In the genomic region with DNA sequence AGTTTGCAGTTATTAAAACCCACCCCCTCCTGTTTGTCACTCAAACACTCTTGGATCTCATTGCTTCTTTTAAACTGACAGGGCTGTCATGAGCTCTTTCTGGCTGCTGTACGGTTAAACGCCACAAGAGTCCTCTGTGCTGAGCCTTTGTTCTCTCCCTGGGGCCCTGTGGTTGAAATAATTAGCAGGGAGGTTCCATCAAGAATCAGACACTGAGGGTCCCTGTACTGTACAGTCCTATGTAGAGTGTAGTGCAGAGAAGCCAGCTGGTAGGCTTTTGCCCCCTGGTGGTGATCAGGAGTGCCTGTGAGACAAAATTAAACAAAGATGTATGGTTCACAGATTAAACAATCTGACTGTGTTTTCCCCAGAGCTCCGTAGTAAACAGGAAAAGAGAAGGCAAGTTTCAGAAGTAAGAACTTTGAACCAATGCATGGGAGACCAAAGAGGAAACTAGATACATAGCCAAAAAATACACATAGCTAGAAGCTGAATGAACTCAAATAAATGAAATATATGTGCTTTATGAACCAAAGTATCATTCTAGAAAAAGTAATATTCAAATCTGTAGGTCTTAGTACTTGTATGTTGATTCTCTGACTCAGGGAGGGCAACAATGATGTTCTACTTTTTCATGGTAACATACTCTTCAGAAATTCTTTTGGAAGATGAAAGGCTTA, we compare ENCODE assay signal across 8 cellular contexts. TPM values are rescaled to one million over a fixed set of nuclear protein-coding genes. Genes with fewer than 3 reads are reported as not detected.
DNase-seq lines count a peak whose midpoint lies in the region; ATAC-seq and TF ChIP-seq lines count a peak whose summit lies in the region.

No MANE protein-coding gene starts in this region.

- no peaks in the 10 kb centered on the region for H3K9me3 ChIP-seq in SK-N-SH
- no peaks in the 10 kb centered on the region for H3K9me3 ChIP-seq in heart right ventricle
- H3K9me3 ChIP-seq in psoas muscle: no peaks in the 10 kb centered on the region
- H3K9me3 ChIP-seq in vagina: no peaks in the 10 kb centered on the region

- H3K27ac ChIP-seq in SK-N-SH (ENCODE audit: low read depth in 2 of 2, low read length in 1 of 2): peak overlapping the region; percentile 80 to 83
- peak overlapping the region in 4 of 10 donors; percentile 1 to 89 (median 67) for H3K27ac ChIP-seq in heart right ventricle
- H3K27ac ChIP-seq in psoas muscle: peak overlapping the region; percentile 90
- no peak overlapping the region for H3K27ac ChIP-seq in vagina

- peaks cover 12% of the 10 kb centered on the region for H3K4me1 Mint-ChIP-seq in activated naive CD8-positive, alpha-beta T cell treated with anti-CD3 and anti-CD28 coated beads, Interleukin-2, amount 10 ng/mL, durations not matched to agents 7 days and 5 days

- peaks cover 11% of the 10 kb centered on the region for H3K36me3 Mint-ChIP-seq in activated naive CD8-positive, alpha-beta T cell treated with anti-CD3 and anti-CD28 coated beads, Interleukin-2, amount 10 ng/mL, durations not matched to agents 7 days and 5 days

- no peak overlapping the region for H3K4me3 Mint-ChIP-seq in activated naive CD8-positive, alpha-beta T cell treated with anti-CD3 and anti-CD28 coated beads, Interleukin-2, amount 10 ng/mL, durations not matched to agents 7 days and 5 days

- POLR2A ChIA-PET in SK-N-SH (lab: Yijun Ruan, JAX): interaction anchor here (1.0 to 1.5 kb wide), 5 partner anchors 11 to 338 kb away, joined by 3 to 6 read pairs (median 4); partner anchors contain the start of gene ANKRD13B
- POLR2A ChIA-PET in activated naive CD8-positive, alpha-beta T cell treated with anti-CD3 and anti-CD28 coated beads, Interleukin-2, amount 10 ng/mL, durations not matched to agents 7 days and 5 days (lab: Charles Lee): interaction anchor here (0.9 to 3.3 kb wide), 8 partner anchors 9 to 364 kb away, joined by 3 to 42 read pairs (median 11); partner anchors contain the start of gene CORO6

- CTCF ChIA-PET in SK-N-SH (lab: Yijun Ruan, JAX): interaction anchor here (0.6 to 3.9 kb wide), 93 partner anchors 9 to 561 kb away, joined by 3 to 118 read pairs (median 5); partner anchors contain the start of genes CORO6 and EFCAB5

- no peaks in the 10 kb centered on the region for H4K20me1 ChIP-seq in SK-N-SH (ENCODE audit: insufficient read depth)

- no peak for TF ChIP-seq POLR2A in vagina (IDR thresholded peaks at IDR 0.05)

- H3K4me3 ChIP-seq in GM12864 (ENCODE audit: low read depth, low read length): peak overlapping the region; percentile 93
- peak overlapping the region; percentile 84 to 99 for H3K4me3 ChIP-seq in SK-N-SH (ENCODE audit: low read depth in 2 of 2, low read length in 1 of 2)
- peak overlapping the region in 8 of 10 donors; percentile 61 to 93 (median 80) for H3K4me3 ChIP-seq in heart right ventricle
- peak overlapping the region; percentile 75 for H3K4me3 ChIP-seq in psoas muscle
- H3K4me3 ChIP-seq in vagina: peak overlapping the region; percentile 72 to 79

- peaks cover 3% of the 10 kb centered on the region for H3K27me3 Mint-ChIP-seq in activated naive CD8-positive, alpha-beta T cell treated with anti-CD3 and anti-CD28 coated beads, Interleukin-2, amount 10 ng/mL, durations not matched to agents 7 days and 5 days

- H3K27me3 ChIP-seq in SK-N-SH (ENCODE audit: insufficient read depth) (no peaks in the 10 kb centered on the region), heart right ventricle (no peaks in the 10 kb centered on the region), psoas muscle (ENCODE audit: insufficient read depth in 3 of 3, low read length in 2 of 3) (no peaks in the 10 kb centered on the region), vagina (no peaks in the 10 kb centered on the region)

- 0% methylated on average over 3 of the region's 3 CpGs for WGBS in SK-N-SH (ENCODE audit: low lambda C conversion rate)
- WGBS in heart right ventricle, 2 donors: 0 to 1% methylated on average over 3 of the region's 3 CpGs
- WGBS in psoas muscle, 3 donors: 0 to 1% (median 0%) methylated on average over 3 of the region's 3 CpGs

- H3K79me2 ChIP-seq in SK-N-SH (ENCODE audit: insufficient read depth): peaks cover 45% of the 10 kb centered on the region

- TF ChIP-seq RAD21 in SK-N-SH (IDR thresholded peaks at IDR 0.05; ENCODE audit: low read length): peak; percentile 93

- H3K36me3 ChIP-seq in SK-N-SH (replicated peaks in 1 of 2; ENCODE audit: control insufficient read depth in 1 of 2, insufficient read depth in 2 of 2, low read length in 1 of 2): no peaks in the 10 kb centered on the region
- H3K36me3 ChIP-seq in heart right ventricle: no peaks in the 10 kb centered on the region
- no peaks in the 10 kb centered on the region for H3K36me3 ChIP-seq in psoas muscle (ENCODE audit: insufficient read depth in 1 of 2, low read depth in 1 of 2)
- no peaks in the 10 kb centered on the region for H3K36me3 ChIP-seq in vagina

- no peaks in the 10 kb centered on the region for H3K9me2 ChIP-seq in SK-N-SH

- peak; percentile 81 for DNase-seq in GM12864 (ENCODE audit: low read depth)
- DNase-seq in NCI-H1105 (lab: John Stamatoyannopoulos, UW): peak; percentile 91
- peak; percentile 75 for DNase-seq in SK-N-SH
- peak; percentile 53 for DNase-seq in activated naive CD8-positive, alpha-beta T cell treated with anti-CD3 and anti-CD28 coated beads, Interleukin-2, amount 10 ng/mL, durations not matched to agents 7 days and 5 days
- DNase-seq in heart right ventricle: peak; percentile 24 to 71
- peak; percentile 32 to 64 for DNase-seq in psoas muscle
- no peak for DNase-seq in vagina (ENCODE audit: extremely low spot score in 2 of 2)

- no peak overlapping the region for H3K27ac Mint-ChIP-seq in activated naive CD8-positive, alpha-beta T cell treated with anti-CD3 and anti-CD28 coated beads, Interleukin-2, amount 10 ng/mL, durations not matched to agents 7 days and 5 days

- no peaks in the 10 kb centered on the region for H3K9me3 Mint-ChIP-seq in activated naive CD8-positive, alpha-beta T cell treated with anti-CD3 and anti-CD28 coated beads, Interleukin-2, amount 10 ng/mL, durations not matched to agents 7 days and 5 days

- no peak for TF ChIP-seq EP300 in SK-N-SH (IDR thresholded peaks at IDR 0.05; ENCODE audit: borderline replicate concordance in 1 of 2, low read depth in 1 of 2, low read length in 1 of 2)

- H3K4me1 ChIP-seq in SK-N-SH (ENCODE audit: control insufficient read depth in 1 of 2, insufficient read depth in 2 of 2, low read depth in 1 of 2, low read length in 1 of 2) (peaks cover 21 to 24% of the 10 kb centered on the region in 2 experiments; a peak in 3 of 4 replicates), heart right ventricle (peaks cover 0 to 44% (median 38%) of the 10 kb centered on the region in 9 donors), psoas muscle (peaks cover 37% of the 10 kb centered on the region), vagina (peaks cover 23% of the 10 kb centered on the region)

- H3F3A ChIP-seq in SK-N-SH (replicated peaks; ENCODE audit: insufficient read depth): peaks cover 13% of the 10 kb centered on the region

- TF ChIP-seq CTCF in GM12864 (IDR thresholded peaks at IDR 0.05; ENCODE audit: low read depth, low read length, missing control alignments) (peak; percentile 83), SK-N-SH (IDR thresholded peaks at IDR 0.05) (peak; percentile 96), heart right ventricle (IDR thresholded peaks at IDR 0.05) (peak; percentile 81 to 96 (median 88)), psoas muscle (IDR thresholded peaks at IDR 0.05) (peak; percentile 85), vagina (IDR thresholded peaks at IDR 0.05) (peak; percentile 77 to 94 (median 85))

- peak; percentile 56 for ATAC-seq in HG02642 (IDR thresholded peaks at IDR 0.05; ENCODE audit: poor library complexity, unreplicated experiment)
- ATAC-seq in activated naive CD8-positive, alpha-beta T cell treated with anti-CD3 and anti-CD28 coated beads, Interleukin-2, amount 10 ng/mL, durations not matched to agents 7 days and 5 days (ENCODE audit: low read depth): peak; percentile 74
- peak; percentile 55 to 87 (median 77) for ATAC-seq in heart right ventricle
- peak; percentile 62 to 70 (median 66) for ATAC-seq in psoas muscle

- H3K9ac ChIP-seq in SK-N-SH: peak overlapping the region; percentile 74; the same call in 1 of the 2 replicates

- intact Hi-C loops in heart right ventricle (cut with DNase I): loop anchor here (1.0 to 10.0 kb wide), 15 partner anchors 64 to 317 kb away; partner anchors contain the start of gene CORO6 (in 1 of the 10)
- intact Hi-C loops in psoas muscle (cut with DNase I): loop anchor here (1.0 to 10.0 kb wide), 4 partner anchors 121 to 347 kb away; partner anchors contain the start of genes CORO6 (in 1 of the 2) and GIT1 (in 1 of the 2)
- intact Hi-C loops in vagina (cut with DNase I): loop anchor here (2.0 to 10.0 kb wide), 2 partner anchors 123 to 347 kb away; partner anchors contain the start of gene GIT1

- H3K4me2 ChIP-seq in SK-N-SH: peak overlapping the region; percentile 91

- peak overlapping the region; percentile 27; the same call in 1 of the 2 replicates for H2AFZ ChIP-seq in SK-N-SH (ENCODE audit: low read depth)

TF ChIP-seq in SK-N-SH, 30 proteins besides CTCF, POLR2A, EP300 and RAD21 (continues in another document):
- TF ChIP-seq ELF1 (IDR thresholded peaks at IDR 0.05) (no peak), NRF1 (IDR thresholded peaks at IDR 0.05; ENCODE audit: low read depth, low read length) (peak; percentile 29; the same call in 1 of the 2 replicates), SMC3 (IDR thresholded peaks at IDR 0.05; ENCODE audit: low read depth, low read length) (peak; percentile 98), FOXM1 (IDR thresholded peaks at IDR 0.05; ENCODE audit: low read depth) (no peak), SIN3A (IDR thresholded peaks at IDR 0.05; ENCODE audit: borderline replicate concordance, low read depth, low read length) (peak; percentile 59; the same call in 1 of the 2 replicates)

RNA-seq across cellular contexts. Expression of gene SSH2, which starts 1.4 kb away (rescaled TPM):
- polyA plus RNA-seq in SK-N-SH (2012; rRNA removed) (8.8 and 10.9 TPM in 2 replicates), heart right ventricle (10 to 100 TPM; 17.9 to 18.0 TPM), psoas muscle (10 to 100 TPM; 28.0 to 67.4 (median 43.4) TPM)
- polyA plus RNA-seq in SK-N-SH (2012; cell fraction: cytosol; rRNA removed): 8.1 and 8.8 TPM in 2 replicates
- 12.1 and 17.7 TPM in 2 replicates for polyA plus RNA-seq in SK-N-SH (2012; cell fraction: nucleus; rRNA removed)
- total RNA-seq in activated naive CD8-positive, alpha-beta T cell treated with anti-CD3 and anti-CD28 coated beads, Interleukin-2, amount 10 ng/mL, durations not matched to agents 7 days and 5 days: 10 to 100 TPM; 74.5 to 77.0 TPM
- total RNA-seq in heart right ventricle (10 to 100 TPM; 28.3 to 42.9 (median 35.8) TPM), psoas muscle (100 to 1,000 TPM; 107 to 168 (median 140) TPM), vagina (37.6 TPM)

RNA-seq across cellular contexts. Expression of gene EFCAB5, which starts 10.0 kb away (rescaled TPM):
- polyA plus RNA-seq in SK-N-SH (2012; rRNA removed) (0.05 TPM in 1 of 2 replicates, not detected in the other), heart right ventricle (under 1 TPM; 0.06 to 0.07 TPM), psoas muscle (under 1 TPM in 2 of 3 donors, not detected in 1; 0.10 to 0.17 TPM)
- polyA plus RNA-seq in SK-N-SH (2012; cell fraction: cytosol; rRNA removed): 0.01 and 0.03 TPM in 2 replicates
- polyA plus RNA-seq in SK-N-SH (2012; cell fraction: nucleus; rRNA removed): 0.02 and 0.18 TPM in 2 replicates
- total RNA-seq in activated naive CD8-positive, alpha-beta T cell treated with anti-CD3 and anti-CD28 coated beads, Interleukin-2, amount 10 ng/mL, durations not matched to agents 7 days and 5 days: 1 to 10 TPM in 1 of 2 experiments, under 1 TPM in 1; 0.74 to 1.3 TPM
- total RNA-seq in heart right ventricle (under 1 TPM in 2 of 10 donors, not detected in 8; 0.23 to 0.52 TPM), psoas muscle (under 1 TPM in 1 of 4 donors, not detected in 3; 0.67 TPM), vagina (not detected)

Comparison
In these comparisons a context has a peak if more than half of its experiments do, and no peak if none do; other contexts are left out.
1. DNase-seq: peak in GM12864 (single experiment), NCI-H1105 (single experiment), SK-N-SH (single experiment), activated naive CD8-positive, alpha-beta T cell treated with anti-CD3 and anti-CD28 coated beads, Interleukin-2, amount 10 ng/mL, durations not matched to agents 7 days and 5 days (single experiment), heart right ventricle (2 of 2) and psoas muscle (2 of 2); none in vagina (0 of 2).
2. Peak in every context shown above with its lines, with median percentiles within 50 percentile points of each other: H3K4me3 ChIP-seq, CTCF ChIP-seq and ATAC-seq.